In the genomic region with DNA sequence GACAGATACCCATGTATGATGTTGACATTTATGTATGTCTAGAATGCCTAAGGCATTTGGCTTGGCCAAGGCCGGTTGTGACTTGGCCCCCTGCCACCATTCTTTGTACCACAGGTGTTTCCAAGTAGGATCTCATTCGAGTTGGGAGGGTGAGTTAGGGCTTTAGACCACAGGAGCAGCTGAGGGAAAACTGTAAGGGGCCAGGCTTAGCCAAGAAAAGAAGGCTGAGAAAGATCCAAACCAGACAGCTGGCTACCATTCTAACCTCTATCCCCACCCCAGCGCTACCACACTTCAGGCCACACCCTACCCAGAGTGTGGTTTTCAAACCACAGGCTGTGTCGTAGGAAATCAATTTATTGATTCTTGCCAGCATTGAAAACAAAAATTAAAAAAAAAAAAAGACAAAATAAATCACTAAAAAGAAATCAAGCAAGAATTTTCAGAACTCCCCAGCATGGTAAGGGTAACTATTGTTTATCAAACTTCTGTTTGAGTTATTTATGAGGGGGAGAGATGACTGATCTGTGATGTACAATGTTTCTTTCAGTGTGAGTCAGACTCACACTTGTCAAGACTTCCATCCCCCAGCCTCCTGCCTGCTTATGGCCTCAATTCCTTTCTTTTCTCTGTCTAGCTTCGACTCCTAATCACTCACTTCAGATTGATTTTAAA, we compare ENCODE assay signal across 8 cellular contexts. TPM values are rescaled to one million over a fixed set of nuclear protein-coding genes. Genes with fewer than 3 reads are reported as not detected.
DNase-seq lines count a peak whose midpoint lies in the region; ATAC-seq and TF ChIP-seq lines count a peak whose summit lies in the region.

No MANE protein-coding gene starts in this region.

- peak overlapping the region; percentile 74 for H3K4me3 Mint-ChIP-seq in natural killer cell

- H3K36me3 Mint-ChIP-seq in natural killer cell: no peaks in the 10 kb centered on the region

- intact Hi-C loops in left ventricle myocardium superior (cut with micrococcal nuclease): no loop called here
- intact Hi-C loops in Right ventricle myocardium superior (cut with DNase I): no loop called here
- intact Hi-C loops in natural killer cell (cut with micrococcal nuclease): loop anchor here (5.0 kb wide), 1 partner anchor 32 kb away; no protein-coding TSS in a partner anchor

- DNase-seq in left ventricle myocardium superior (peak; percentile 38), Right ventricle myocardium superior (no peak), NCI-H510A (lab: John Stamatoyannopoulos, UW) (peak; percentile 8), natural killer cell (peak; percentile 26), iPS-NIHi7 (ENCODE audit: extremely low spot score) (no peak), retina (no peak)
- DNase-seq in activated naive CD4-positive, alpha-beta T cell treated with anti-CD3 and anti-CD28 coated beads, Interleukin-2, amount 50 U/mL, for 16 hours: peak; percentile 42

- H3K9me3 Mint-ChIP-seq in natural killer cell: peaks cover 0 to 4% of the 10 kb centered on the region in 2 donors

- TF ChIP-seq CTCF in natural killer cell (IDR thresholded peaks at IDR 0.05): no peak

- ATAC-seq in left ventricle myocardium superior (peak; percentile 52), Right ventricle myocardium superior (ENCODE audit: poor library complexity) (no peak), HG02973 (IDR thresholded peaks at IDR 0.05; ENCODE audit: unreplicated experiment) (peak; percentile 66), natural killer cell (peak; percentile 77 to 83 (median 82))

- peaks cover 0 to 9% of the 10 kb centered on the region in 2 donors for H3K27me3 Mint-ChIP-seq in natural killer cell (ENCODE audit: low read depth in 2 of 2)

- peak overlapping the region; percentile 75 to 83 for H3K27ac Mint-ChIP-seq in natural killer cell

- peaks cover 51 to 58% of the 10 kb centered on the region in 2 donors for H3K4me1 Mint-ChIP-seq in natural killer cell

RNA-seq across cellular contexts. Expression of gene TMSB4X, which starts 9.9 kb away (rescaled TPM):
- 942 TPM for total RNA-seq in left ventricle myocardium superior
- total RNA-seq in Right ventricle myocardium superior: 875 TPM
- total RNA-seq in natural killer cell: 1,000 to 10,000 TPM; 5,049 to 6,005 (median 5,892) TPM

RNA-seq across cellular contexts. Expression of gene FAM9C, which starts 59.7 kb away (rescaled TPM):
- total RNA-seq in left ventricle myocardium superior (1.2 TPM), Right ventricle myocardium superior (0.35 TPM), natural killer cell (not detected)

Comparison
In these comparisons a context has a peak if more than half of its experiments do, and no peak if none do; other contexts are left out.
1. DNase-seq: peak in left ventricle myocardium superior (single experiment), NCI-H510A (single experiment), activated naive CD4-positive, alpha-beta T cell treated with anti-CD3 and anti-CD28 coated beads, Interleukin-2, amount 50 U/mL, for 16 hours (single experiment) and natural killer cell (single experiment); none in Right ventricle myocardium superior (single experiment), iPS-NIHi7 (single experiment) and retina (single experiment).